ENCODE assay signal across 8 cellular contexts in genomic region chr5:784428-785177, GRCh38. TPM values are rescaled to one million over a fixed set of nuclear protein-coding genes. Genes with fewer than 3 reads are reported as not detected.
DNase-seq lines count a peak whose midpoint lies in the region; ATAC-seq, FAIRE-seq and TF ChIP-seq lines count a peak whose summit lies in the region.
"Not testable (repeated sequence)": the region's sequence is repeated elsewhere in the genome, so short reads cannot be mapped to it uniquely, and the experiment has no call there.

Gene ZDHHC11B, minus strand, starts transcription at chr5:784729. Its CDS starts 17,810 bp downstream, at chr5:766919.

- H3K4me3 ChIP-seq in body of pancreas (peak within 1 kb of the TSS; percentile 43 to 45), tibial nerve (peak within 1 kb of the TSS; percentile 39 to 64 (median 52))

- ATAC-seq in HG03060 (IDR thresholded peaks at IDR 0.05; ENCODE audit: low read depth, unreplicated experiment) (peak; percentile 56), activated B cell treated with CpG ODN at 0.5 μM for 24 hours (ENCODE audit: low read depth) (peak; percentile 86), body of pancreas (peak; percentile 86)

- not testable (repeated sequence) for H3K9me3 Mint-ChIP-seq in activated B cell treated with CpG ODN at 0.5 μM for 24 hours

- peaks cover 10% of the 10 kb centered on the region for H3K27me3 Mint-ChIP-seq in activated B cell treated with CpG ODN at 0.5 μM for 24 hours

- intact Hi-C loops in activated B cell treated with CpG ODN at 0.5 μM for 24 hours (cut with micrococcal nuclease), result loop anchor here (2.0 to 5.0 kb wide), 2 partner anchors 92 to 108 kb away; partner anchors contain the start of genes BRD9, TPPP and TRIP13
- intact Hi-C loops in body of pancreas (cut with DNase I), result not testable (repeated sequence)

- H3K36me3 ChIP-seq in body of pancreas (replicated peaks in 1 of 2; ENCODE audit: insufficient read depth in 1 of 2, low read depth in 2 of 2); tibial nerve: not testable (repeated sequence)

- not testable (repeated sequence) for H3K27ac Mint-ChIP-seq in activated B cell treated with CpG ODN at 0.5 μM for 24 hours

- not testable (repeated sequence) for H3K4me1 Mint-ChIP-seq in activated B cell treated with CpG ODN at 0.5 μM for 24 hours

- H3K4me1 ChIP-seq in body of pancreas (peaks cover 11% of the 10 kb centered on the region), tibial nerve (peaks cover 0 to 23% (median 9%) of the 10 kb centered on the region in 4 donors)

- not testable (repeated sequence) for H3K36me3 Mint-ChIP-seq in activated B cell treated with CpG ODN at 0.5 μM for 24 hours (ENCODE audit: low read depth)

- H3K9me3 ChIP-seq in body of pancreas, tibial nerve: not testable (repeated sequence)

- WGBS in body of pancreas, 2 donors, result 0 to 1% methylated on average over 3 to 53 of the region's 101 CpGs
- 0 to 1% methylated on average over 50 to 61 of the region's 101 CpGs for WGBS in tibial nerve, 2 donors

- H3K27ac ChIP-seq in body of pancreas (peak within 1 kb of the TSS; percentile 34 to 76 (median 66)), tibial nerve (peak within 1 kb of the TSS in 1 of 4 donors; percentile 47)

- not testable (repeated sequence) for TF ChIP-seq EP300 in tibial nerve (IDR thresholded peaks at IDR 0.05)

- CTCF ChIA-PET in activated B cell treated with CpG ODN at 0.5 μM for 24 hours (lab: Charles Lee), result not testable (repeated sequence)

- not testable (repeated sequence) for TF ChIP-seq CTCF in activated B cell treated with CpG ODN at 0.5 μM for 24 hours (IDR thresholded peaks at IDR 0.05); body of pancreas (IDR thresholded peaks at IDR 0.05); tibial nerve (IDR thresholded peaks at IDR 0.05)

- not testable (repeated sequence) for TF ChIP-seq POLR2A in GM12892 (IDR thresholded peaks at IDR 0.05; ENCODE audit: low read depth, low read length); tibial nerve (IDR thresholded peaks at IDR 0.05)
- peak in 2 of 3 donors; percentile 48 to 56 for TF ChIP-seq POLR2A in body of pancreas (IDR thresholded peaks at IDR 0.05)

- H3K27me3 ChIP-seq in body of pancreas, tibial nerve: not testable (repeated sequence)

- DNase-seq in GM12892 (ENCODE audit: insufficient read length) (peak; percentile 85), NCI-H2171 (lab: John Stamatoyannopoulos, UW) (peak; percentile 88), activated B cell treated with CpG ODN at 0.5 μM for 24 hours (peak; percentile 75), body of pancreas (peak; percentile 92 to 100 (median 96)), hypothalamus (lab: John Stamatoyannopoulos, UW) (peak in 47 of 51 donors; percentile 26 to 99 (median 81)), renal cortical epithelial cell (ENCODE audit: low read depth) (peak; percentile 15), tibial nerve (ENCODE audit: low spot score in 2 of 2) (peak; percentile 77 to 81)

- peak within 1 kb of the TSS; percentile 75 for H3K4me3 Mint-ChIP-seq in activated B cell treated with CpG ODN at 0.5 μM for 24 hours

- POLR2A ChIA-PET in activated B cell treated with CpG ODN at 0.5 μM for 24 hours (lab: Charles Lee), result not testable (repeated sequence)

- not testable (repeated sequence) for FAIRE-seq in GM12892 (lab: Jason Lieb, UNC)

RNA-seq across cellular contexts. Expression of gene ZDHHC11B, which starts in this region (rescaled TPM):
- 0.15 TPM for polyA plus RNA-seq in GM12892 (2012; ENCODE audit: missing spikeins)
- total RNA-seq in activated B cell treated with CpG ODN at 0.5 μM for 24 hours (0.07 and 0.09 TPM in 2 replicates), body of pancreas (1 to 10 TPM; 6.2 to 8.9 TPM), renal cortical epithelial cell (not detected in 2 replicates), tibial nerve (1 to 10 TPM in 2 of 4 donors, under 1 TPM in 1, not detected in 1; 0.39 to 2.1 (median 1.5) TPM)

Comparison
In these comparisons a context has a peak if more than half of its experiments do, and no peak if none do; other contexts are left out.
1. Peak in DNase-seq and ATAC-seq in activated B cell treated with CpG ODN at 0.5 μM for 24 hours; RNA of the gene not detected or under 1 TPM.
2. Peak in DNase-seq in renal cortical epithelial cell; RNA of the gene not detected or under 1 TPM.
3. DNase-seq: peak in every context shown above with its lines; median percentile 96 in body of pancreas; 88 in NCI-H2171; 85 in GM12892; 81 in hypothalamus; 79 in tibial nerve; 75 in activated B cell treated with CpG ODN at 0.5 μM for 24 hours; 15 in renal cortical epithelial cell.